27 cellular contexts compared by ENCODE assay signal in genomic region chr13:67390462-67391093, GRCh38.
A peak's percentile ranks its signal among the peaks of the same experiment; 100 is the strongest.
DNase-seq lines count a peak whose midpoint lies in the region; ATAC-seq and TF ChIP-seq lines count a peak whose summit lies in the region.
"Had no signal": no experiment of that assay in that cellular context is flagged by ENCODE, and none has a peak within 500 bp of the region (broad histone marks: within the 10 kb centered on the region; RNA-seq: fewer than 3 reads in every experiment).

No MANE protein-coding gene starts in this region.

- no peak overlapping the region for H3K4me3 ChIP-seq in choroid plexus epithelial cell (ENCODE audit: low read depth, low read length)
- H3K4me3 ChIP-seq in HAP-1, result no peak overlapping the region
- H3K4me3 ChIP-seq in A673 (ENCODE audit: low read depth, low read length, poor library complexity, severe bottlenecking), result no peak overlapping the region
- H3K4me3 ChIP-seq: heart left ventricle, left lung had no signal

- ATAC-seq in stimulated activated naive B cell treated with anti-CD40 and anti-IgM and Interleukin-4, amounts not matched to agents 10 μg/mL and 1 μg/mL and 100 μg/mL, for 72 hours (replicated peaks), result no peak
- ATAC-seq: activated CD4-positive, alpha-beta T cell treated with anti-CD3 and anti-CD28 coated beads for 36 hours; activated T-cell treated with anti-CD3 and anti-CD28 coated beads, Interleukin-2, amount 50 U/mL, for 72 hours; esophagus mucosa; heart left ventricle; left lung; natural killer cell; T-cell had no signal

- no peak overlapping the region for H3K4me3 Mint-ChIP-seq in stimulated activated naive B cell treated with anti-CD40 and anti-IgM and Interleukin-4, amounts not matched to agents 10 μg/mL and 1 μg/mL and 100 μg/mL, for 72 hours
- H3K4me3 Mint-ChIP-seq: activated CD4-positive, alpha-beta T cell treated with anti-CD3 and anti-CD28 coated beads for 36 hours; activated naive CD4-positive, alpha-beta T cell treated with anti-CD3 and anti-CD28 coated beads for 36 hours; activated T-cell treated with anti-CD3 and anti-CD28 coated beads, Interleukin-2, amount 50 U/mL, for 72 hours; mesothelial cell of epicardium; natural killer cell; T-cell; type B pancreatic cell had no signal

- no peaks in the 10 kb centered on the region for H3K27me3 Mint-ChIP-seq in stimulated activated naive B cell treated with anti-CD40 and anti-IgM and Interleukin-4, amounts not matched to agents 10 μg/mL and 1 μg/mL and 100 μg/mL, for 72 hours
- H3K27me3 Mint-ChIP-seq: activated CD4-positive, alpha-beta T cell treated with anti-CD3 and anti-CD28 coated beads for 36 hours; T-cell; type B pancreatic cell had no signal

- POLR2A ChIA-PET in A673 (lab: Charles Lee; ENCODE audit: low non-redundant PET), result no interaction called here

- intact Hi-C loops in A673 (cut with micrococcal nuclease; ENCODE audit: unreplicated experiment), result no loop called here

- H3K9me3 Mint-ChIP-seq in stimulated activated naive B cell treated with anti-CD40 and anti-IgM and Interleukin-4, amounts not matched to agents 10 μg/mL and 1 μg/mL and 100 μg/mL, for 72 hours, result no peaks in the 10 kb centered on the region
- H3K9me3 Mint-ChIP-seq: type B pancreatic cell had no signal

- H3K36me3 Mint-ChIP-seq in stimulated activated naive B cell treated with anti-CD40 and anti-IgM and Interleukin-4, amounts not matched to agents 10 μg/mL and 1 μg/mL and 100 μg/mL, for 72 hours, result no peaks in the 10 kb centered on the region
- H3K36me3 Mint-ChIP-seq: natural killer cell, T-cell, type B pancreatic cell had no signal

- H3K9me3 ChIP-seq in HAP-1 (no peaks in the 10 kb centered on the region), A673 (ENCODE audit: low read depth, low read length, poor library complexity, severe bottlenecking) (no peaks in the 10 kb centered on the region)

- H3K27ac Mint-ChIP-seq in stimulated activated naive B cell treated with anti-CD40 and anti-IgM and Interleukin-4, amounts not matched to agents 10 μg/mL and 1 μg/mL and 100 μg/mL, for 72 hours, result no peak overlapping the region
- H3K27ac Mint-ChIP-seq: activated CD4-positive, alpha-beta T cell treated with anti-CD3 and anti-CD28 coated beads for 36 hours; activated naive CD4-positive, alpha-beta T cell treated with anti-CD3 and anti-CD28 coated beads for 36 hours; activated T-cell treated with anti-CD3 and anti-CD28 coated beads, Interleukin-2, amount 50 U/mL, for 72 hours; mesothelial cell of epicardium; natural killer cell; T-cell; type B pancreatic cell had no signal

- H3K4me1 ChIP-seq in HAP-1, result no peaks in the 10 kb centered on the region
- no peaks in the 10 kb centered on the region for H3K4me1 ChIP-seq in A673 (ENCODE audit: insufficient read depth, low read length, poor library complexity, severe bottlenecking)
- H3K4me1 ChIP-seq: heart left ventricle, left lung had no signal

- DNase-seq in COLO829 (ENCODE audit: low spot score) (peak; percentile 13), NCI-H69 (lab: John Stamatoyannopoulos, UW) (peak; percentile 47), choroid plexus epithelial cell (ENCODE audit: low read depth) (peak; percentile 88), kidney tubule cell (ENCODE audit: low spot score) (peak; percentile 4), HAP-1 (ENCODE audit: low spot score in 2 of 2) (no peak), GDM1 (lab: John Stamatoyannopoulos, UW) (no peak), A673 (ENCODE audit: low spot score) (no peak)
- no peak for DNase-seq in stimulated activated naive B cell treated with anti-CD40 and anti-IgM and Interleukin-4, amounts not matched to agents 10 μg/mL and 1 μg/mL and 100 μg/mL, for 72 hours
- DNase-seq: activated CD4-positive, alpha-beta T cell treated with anti-CD3 and anti-CD28 coated beads for 36 hours; activated naive CD4-positive, alpha-beta T cell treated with anti-CD3 and anti-CD28 coated beads for 36 hours; activated T-cell treated with anti-CD3 and anti-CD28 coated beads, Interleukin-2, amount 50 U/mL, for 72 hours; anterior cingulate cortex; C1 segment of cervical spinal cord; effector memory CD4-positive, alpha-beta T cell; heart left ventricle; left lung; natural killer cell; NCI-H1092; NCI-H2029; NCI-H226; NCI-H82; retina; SHP77; T-cell had no signal

- CTCF ChIA-PET in A673 (lab: Charles Lee), result no interaction called here

- no peaks in the 10 kb centered on the region for H3K4me1 Mint-ChIP-seq in stimulated activated naive B cell treated with anti-CD40 and anti-IgM and Interleukin-4, amounts not matched to agents 10 μg/mL and 1 μg/mL and 100 μg/mL, for 72 hours
- H3K4me1 Mint-ChIP-seq: activated CD4-positive, alpha-beta T cell treated with anti-CD3 and anti-CD28 coated beads for 36 hours; natural killer cell; T-cell had no signal

- in situ Hi-C loops in HAP-1 (cut with MboI; ENCODE audit: low sequenced_read_pairs), result no loop called here

- H3K27ac ChIP-seq in A673 (ENCODE audit: low read depth, low read length, poor library complexity, severe bottlenecking), result no peak overlapping the region
- H3K27ac ChIP-seq: heart left ventricle, left lung had no signal

- H3K36me3 ChIP-seq in HAP-1 (replicated peaks) (no peaks in the 10 kb centered on the region), A673 (ENCODE audit: insufficient read depth, low read length, poor library complexity, severe bottlenecking) (no peaks in the 10 kb centered on the region)
- H3K36me3 ChIP-seq: heart left ventricle, left lung had no signal

- H3K27me3 ChIP-seq in HAP-1 (ENCODE audit: low read depth), result no peaks in the 10 kb centered on the region
- no peaks in the 10 kb centered on the region for H3K27me3 ChIP-seq in A673 (replicated peaks; ENCODE audit: insufficient read depth, low read depth, low read length, poor library complexity)
- H3K27me3 ChIP-seq: heart left ventricle, left lung had no signal

- no TSS peak for BruUV-seq in A673 (replicated peaks; lab: Mats Ljungman, UMichigan)

- TF ChIP-seq CTCF in choroid plexus epithelial cell (conservative IDR thresholded peaks at IDR 0.05; ENCODE audit: low read depth, low read length) (no peak), A673 (conservative IDR thresholded peaks at IDR 0.05; ENCODE audit: low read depth, low read length) (no peak)

Comparison
In these comparisons a context has a peak if more than half of its experiments do, and no peak if none do; other contexts are left out.
1. DNase-seq: peak in COLO829 (single experiment), NCI-H69 (single experiment), choroid plexus epithelial cell (single experiment) and kidney tubule cell (single experiment); none in HAP-1 (0 of 2), stimulated activated naive B cell treated with anti-CD40 and anti-IgM and Interleukin-4, amounts not matched to agents 10 μg/mL and 1 μg/mL and 100 μg/mL, for 72 hours (single experiment), GDM1 (single experiment) and A673 (single experiment).